ENCODE assay signal across 8 cellular contexts in genomic region chrX:21972721-21973120, GRCh38. TPM values are rescaled to one million over a fixed set of nuclear protein-coding genes. Genes with fewer than 3 reads are reported as not detected.
DNase-seq lines count a peak whose midpoint lies in the region; ATAC-seq, FAIRE-seq and TF ChIP-seq lines count a peak whose summit lies in the region.

No MANE protein-coding gene starts in this region.

- DNase-seq in A549 (ENCODE audit: low read depth in 1 of 2, low spot score in 1 of 2) (peak in 1 of 2 experiments; percentile 35), kidney tubule cell (ENCODE audit: low spot score) (peak; percentile 92), coronary artery (ENCODE audit: low spot score) (no peak), MG63 (no peak), mesenteric fat pad (ENCODE audit: low spot score) (no peak)
- DNase-seq in activated T-helper 1 cell treated with anti-CD3 and anti-CD28 coated beads, Interleukin-12 subunit alpha, Interleukin-12 subunit beta, Interleukin-2, Interleukin-4 antibody, amounts not matched to agents 30 ng/mL and 10 ng/mL and 1 ng/mL, durations not matched to agents 14 hours and 24 hours and 36 hours (ENCODE audit: low spot score), result peak; percentile 20

- H3K36me3 Mint-ChIP-seq in activated T-helper 1 cell treated with anti-CD3 and anti-CD28 coated beads, Interleukin-12 subunit alpha, Interleukin-12 subunit beta, Interleukin-2, Interleukin-4 antibody, amounts not matched to agents 30 ng/mL and 10 ng/mL and 1 ng/mL, durations not matched to agents 14 hours and 24 hours and 36 hours (ENCODE audit: low read depth), result peaks cover 35% of the 10 kb centered on the region

- intact Hi-C loops in activated T-helper 1 cell treated with anti-CD3 and anti-CD28 coated beads, Interleukin-12 subunit alpha, Interleukin-12 subunit beta, Interleukin-2, Interleukin-4 antibody, amounts not matched to agents 30 ng/mL and 10 ng/mL and 1 ng/mL, durations not matched to agents 14 hours and 24 hours and 36 hours (cut with micrococcal nuclease), result loop anchor here (5.0 to 10.0 kb wide), 2 partner anchors 598 to 1445 kb away; partner anchors contain the start of gene CNKSR2

- H3K27ac Mint-ChIP-seq in activated T-helper 1 cell treated with anti-CD3 and anti-CD28 coated beads, Interleukin-12 subunit alpha, Interleukin-12 subunit beta, Interleukin-2, Interleukin-4 antibody, amounts not matched to agents 30 ng/mL and 10 ng/mL and 1 ng/mL, durations not matched to agents 14 hours and 24 hours and 36 hours, result peak overlapping the region; percentile 90

- H3K4me1 ChIP-seq in A549, result no peaks in the 10 kb centered on the region

- TF ChIP-seq EP300 in A549 (IDR thresholded peaks at IDR 0.05), result no peak

- peak; percentile 44 to 68; a peak in 3 of 6 replicates for ATAC-seq in A549
- ATAC-seq in HG02870 (IDR thresholded peaks at IDR 0.05; ENCODE audit: unreplicated experiment), result peak; percentile 31
- ATAC-seq in HG02623 (IDR thresholded peaks at IDR 0.05; ENCODE audit: unreplicated experiment), result no peak

- no peak for TF ChIP-seq RAD21 in A549 (conservative IDR thresholded peaks at IDR 0.05 in 1 of 2, IDR thresholded peaks at IDR 0.05 in 1 of 2)

- TF ChIP-seq POLR2A in A549 (IDR thresholded peaks at IDR 0.05; ENCODE audit: low read length), result no peak

- CTCF ChIA-PET in A549 (lab: Yijun Ruan, JAX), result interaction anchor here (0.5 to 1.4 kb wide), 6 partner anchors 10 to 1773 kb away, joined by 3 to 4 read pairs (median 3); partner anchors contain the start of gene MBTPS2

- no peaks in the 10 kb centered on the region for H3K27me3 ChIP-seq in MG63

- H3K27ac ChIP-seq in A549 (no peak overlapping the region), coronary artery (no peak overlapping the region)

- H3K4me3 ChIP-seq in A549 (no peak overlapping the region), coronary artery (no peak overlapping the region), MG63 (no peak overlapping the region)

- TF ChIP-seq CTCF in A549 (IDR thresholded peaks at IDR 0.05) (0 out of 3 replicates have a peak, but pooled peaks have one; percentile 12), coronary artery (IDR thresholded peaks at IDR 0.05) (no peak)

- H3K27me3 Mint-ChIP-seq in activated T-helper 1 cell treated with anti-CD3 and anti-CD28 coated beads, Interleukin-12 subunit alpha, Interleukin-12 subunit beta, Interleukin-2, Interleukin-4 antibody, amounts not matched to agents 30 ng/mL and 10 ng/mL and 1 ng/mL, durations not matched to agents 14 hours and 24 hours and 36 hours (ENCODE audit: insufficient read depth), result no peaks in the 10 kb centered on the region

- peaks cover 79% of the 10 kb centered on the region for H3K36me3 ChIP-seq in MG63

- 90% methylated on average over 7 of the region's 7 CpGs for WGBS in A549 (ENCODE audit: missing lambda C conversion rate)

- H3K4me1 Mint-ChIP-seq in activated T-helper 1 cell treated with anti-CD3 and anti-CD28 coated beads, Interleukin-12 subunit alpha, Interleukin-12 subunit beta, Interleukin-2, Interleukin-4 antibody, amounts not matched to agents 30 ng/mL and 10 ng/mL and 1 ng/mL, durations not matched to agents 14 hours and 24 hours and 36 hours (ENCODE audit: low read depth), result peaks cover 45% of the 10 kb centered on the region

- no peak for FAIRE-seq in A549 (lab: Jason Lieb, UNC)

- no peak overlapping the region for H3K4me2 ChIP-seq in A549

- H3K9me3 Mint-ChIP-seq in activated T-helper 1 cell treated with anti-CD3 and anti-CD28 coated beads, Interleukin-12 subunit alpha, Interleukin-12 subunit beta, Interleukin-2, Interleukin-4 antibody, amounts not matched to agents 30 ng/mL and 10 ng/mL and 1 ng/mL, durations not matched to agents 14 hours and 24 hours and 36 hours, result no peaks in the 10 kb centered on the region

- H3K9me3 ChIP-seq in A549, result no peaks in the 10 kb centered on the region
- no peaks in the 10 kb centered on the region for H3K9me3 ChIP-seq in MG63

- peak overlapping the region; percentile 72 for H3K4me3 Mint-ChIP-seq in activated T-helper 1 cell treated with anti-CD3 and anti-CD28 coated beads, Interleukin-12 subunit alpha, Interleukin-12 subunit beta, Interleukin-2, Interleukin-4 antibody, amounts not matched to agents 30 ng/mL and 10 ng/mL and 1 ng/mL, durations not matched to agents 14 hours and 24 hours and 36 hours

- POLR2A ChIA-PET in A549 (lab: Yijun Ruan, JAX), result no interaction called here

TF ChIP-seq in A549, 52 proteins besides CTCF, POLR2A, EP300 and RAD21:
- no peak for TF ChIP-seq CBX8 (IDR thresholded peaks at IDR 0.05)

RNA-seq across cellular contexts. Expression of gene SMS, which starts 32.2 kb away (rescaled TPM):
- 85.7 and 129 TPM in 2 replicates for polyA plus RNA-seq in A549 (2011; rRNA removed)
- polyA plus RNA-seq in A549 (2012; cell fraction: cytosol; rRNA removed), result 104 and 106 TPM in 2 replicates
- 43.9 and 44.9 TPM in 2 replicates for polyA plus RNA-seq in A549 (2012; cell fraction: nucleus; rRNA removed)
- polyA plus RNA-seq in A549 (2017; fragmentation: RNase III; extraction: RNeasy Plus Mini Kit Qiagen cat#74134 plus additional on column Dnase treatment), result 180 to 193 TPM (median 180 TPM) in 3 replicates
- 32.3 and 34.1 TPM in 2 replicates for polyA minus RNA-seq in A549 (2011; rRNA and poly(A)+ RNA removed)
- total RNA-seq in activated T-helper 1 cell treated with anti-CD3 and anti-CD28 coated beads, Interleukin-12 subunit alpha, Interleukin-12 subunit beta, Interleukin-2, Interleukin-4 antibody, amounts not matched to agents 30 ng/mL and 10 ng/mL and 1 ng/mL, durations not matched to agents 14 hours and 24 hours and 36 hours, result 144 and 145 TPM in 2 replicates
- total RNA-seq in MG63 (2014; rRNA removed; shearing (Covaris generic); ENCODE audit: low replicate concordance), result 548 and 711 TPM in 2 replicates
- total RNA-seq in mesenteric fat pad, result 41.8 TPM

RNA-seq across cellular contexts. Expression of gene PHEX, which starts 59.4 kb away (rescaled TPM):
- polyA plus RNA-seq in A549 (2011; rRNA removed), result 0.81 and 0.98 TPM in 2 replicates
- polyA plus RNA-seq in A549 (2012; cell fraction: cytosol; rRNA removed), result 0.06 and 0.08 TPM in 2 replicates
- polyA plus RNA-seq in A549 (2012; cell fraction: nucleus; rRNA removed), result 0.08 and 0.13 TPM in 2 replicates
- 0.28 to 0.33 TPM (median 0.31 TPM) in 3 replicates for polyA plus RNA-seq in A549 (2017; fragmentation: RNase III; extraction: RNeasy Plus Mini Kit Qiagen cat#74134 plus additional on column Dnase treatment)
- 0.39 and 0.54 TPM in 2 replicates for polyA minus RNA-seq in A549 (2011; rRNA and poly(A)+ RNA removed)
- total RNA-seq in activated T-helper 1 cell treated with anti-CD3 and anti-CD28 coated beads, Interleukin-12 subunit alpha, Interleukin-12 subunit beta, Interleukin-2, Interleukin-4 antibody, amounts not matched to agents 30 ng/mL and 10 ng/mL and 1 ng/mL, durations not matched to agents 14 hours and 24 hours and 36 hours, result 12.8 and 14.3 TPM in 2 replicates
- 0.05 and 0.20 TPM in 2 replicates for total RNA-seq in MG63 (2014; rRNA removed; shearing (Covaris generic); ENCODE audit: low replicate concordance)
- total RNA-seq in mesenteric fat pad, result 0.45 TPM

Comparison
In these comparisons a context has a peak if more than half of its experiments do, and no peak if none do; other contexts are left out.
1. DNase-seq: peak in activated T-helper 1 cell treated with anti-CD3 and anti-CD28 coated beads, Interleukin-12 subunit alpha, Interleukin-12 subunit beta, Interleukin-2, Interleukin-4 antibody, amounts not matched to agents 30 ng/mL and 10 ng/mL and 1 ng/mL, durations not matched to agents 14 hours and 24 hours and 36 hours (single experiment) and kidney tubule cell (single experiment); none in coronary artery (single experiment), MG63 (single experiment) and mesenteric fat pad (single experiment).